In genomic region chr16:28210264-28210663, GRCh38 we compare ENCODE assay signal across 8 cellular contexts. TPM values are rescaled to one million over a fixed set of nuclear protein-coding genes. Genes with fewer than 3 reads are reported as not detected.
DNase-seq lines count a peak whose midpoint lies in the region; ATAC-seq and TF ChIP-seq lines count a peak whose summit lies in the region.

No MANE protein-coding gene starts in this region.

- H3K27ac Mint-ChIP-seq in endodermal cell = no peak overlapping the region
- peak overlapping the region; percentile 2 for H3K27ac Mint-ChIP-seq in progenitor cell of endocrine pancreas

- CTCF ChIA-PET in OCI-LY7 (lab: Charles Lee; ENCODE audit: unreplicated experiment) = no interaction called here

- H3K4me1 Mint-ChIP-seq in endodermal cell (peaks cover 9% of the 10 kb centered on the region), progenitor cell of endocrine pancreas (ENCODE audit: low read depth) (peaks cover 10% of the 10 kb centered on the region)

- TF ChIP-seq POLR2A in testis (IDR thresholded peaks at IDR 0.05) = no peak

- peaks cover 13% of the 10 kb centered on the region for H4K20me1 ChIP-seq in OCI-LY7 (ENCODE audit: insufficient read depth, low read length)

- peak overlapping the region; percentile 84 for H3K4me2 ChIP-seq in OCI-LY7 (ENCODE audit: low read length)

- H3K36me3 Mint-ChIP-seq in endodermal cell (ENCODE audit: low read depth) (peaks cover 15% of the 10 kb centered on the region), progenitor cell of endocrine pancreas (ENCODE audit: insufficient read depth) (peaks cover 5% of the 10 kb centered on the region)

- H3K9me3 Mint-ChIP-seq in endodermal cell = no peaks in the 10 kb centered on the region
- peaks cover 3% of the 10 kb centered on the region for H3K9me3 Mint-ChIP-seq in progenitor cell of endocrine pancreas (ENCODE audit: low read depth)

- POLR2A ChIA-PET in OCI-LY7 (lab: Charles Lee) = interaction anchor here (0.6 to 1.8 kb wide), 6 partner anchors 10 to 69 kb away, joined by 3 to 11 read pairs (median 5); no protein-coding TSS in a partner anchor

- peak overlapping the region; percentile 77; the same call in 1 of the 2 replicates for H3K9ac ChIP-seq in ES-I3 (ENCODE audit: low read depth, low read length)
- H3K9ac ChIP-seq in endodermal cell (ENCODE audit: extremely low read depth, low read length, poor library complexity, severe bottlenecking) = no peak overlapping the region

- H3K27me3 ChIP-seq in endodermal cell (ENCODE audit: control insufficient read depth, insufficient read depth, low read length, poor library complexity, severe bottlenecking) (no peaks in the 10 kb centered on the region), testis (no peaks in the 10 kb centered on the region)

- TSS peak; percentile 42 for BruUV-seq in OCI-LY7 (replicated peaks; lab: Mats Ljungman, UMichigan)

- H3K4me3 ChIP-seq in OCI-LY7 (ENCODE audit: low read depth, low read length, poor library complexity, severe bottlenecking) (peak overlapping the region; percentile 81), endodermal cell (ENCODE audit: low read length) (peak overlapping the region; percentile 90), testis (peak overlapping the region in 1 of 2 donors; percentile 86)

- no peaks in the 10 kb centered on the region for H3K9me2 ChIP-seq in OCI-LY7 (ENCODE audit: insufficient read depth, low read length)

- H3K4me3 Mint-ChIP-seq in endodermal cell (peak overlapping the region; percentile 63), progenitor cell of endocrine pancreas (ENCODE audit: low read depth) (peak overlapping the region; percentile 79)

- H3K27me3 Mint-ChIP-seq in endodermal cell (ENCODE audit: insufficient read depth) (no peaks in the 10 kb centered on the region), progenitor cell of endocrine pancreas (no peaks in the 10 kb centered on the region)

- no peak overlapping the region for H2AFZ ChIP-seq in OCI-LY7 (ENCODE audit: low read length)

- peaks cover 60% of the 10 kb centered on the region for H3K79me2 ChIP-seq in OCI-LY7 (ENCODE audit: insufficient read depth, low read depth, low read length)

- ATAC-seq in GM21447 (IDR thresholded peaks at IDR 0.05; ENCODE audit: unreplicated experiment) = no peak

- TF ChIP-seq CTCF in OCI-LY7 (conservative IDR thresholded peaks at IDR 0.05; ENCODE audit: low read length) (no peak), endodermal cell (conservative IDR thresholded peaks at IDR 0.05) (no peak), progenitor cell of endocrine pancreas (IDR thresholded peaks at IDR 0.05; ENCODE audit: unreplicated experiment) (no peak), testis (IDR thresholded peaks at IDR 0.05) (no peak)

- intact Hi-C loops in OCI-LY7 (cut with micrococcal nuclease; ENCODE audit: unreplicated experiment) (no loop called here), testis (cut with DNase I; ENCODE audit: low total_unique reads) (no loop called here)

- WGBS in endodermal cell (ENCODE audit: insufficient coverage in 1 of 2, insufficient read length in 1 of 2), 2 experiments = 87 to 90% methylated on average over 4 to 5 of the region's 5 CpGs
- 37 to 44% methylated on average over 5 of the region's 5 CpGs for WGBS in testis, 2 donors

- H3K36me3 ChIP-seq in ES-I3 (ENCODE audit: insufficient read depth, low read length) (peaks cover 10% of the 10 kb centered on the region), OCI-LY7 (ENCODE audit: insufficient read depth, low read length) (peaks cover 53% of the 10 kb centered on the region), endodermal cell (ENCODE audit: control insufficient read depth, insufficient read depth, low read length) (peaks cover 30% of the 10 kb centered on the region), testis (ENCODE audit: low read depth, missing control alignments) (no peaks in the 10 kb centered on the region)

- no peaks in the 10 kb centered on the region for H3K9me3 ChIP-seq in ES-I3 (ENCODE audit: control insufficient read depth, insufficient read depth, low read length)
- no peaks in the 10 kb centered on the region for H3K9me3 ChIP-seq in OCI-LY7 (ENCODE audit: low read length)
- no peaks in the 10 kb centered on the region for H3K9me3 ChIP-seq in endodermal cell (ENCODE audit: control insufficient read depth, low read length)
- no peaks in the 10 kb centered on the region for H3K9me3 ChIP-seq in testis

- H3K27ac ChIP-seq in OCI-LY7 (ENCODE audit: low read depth, low read length, poor library complexity, severe bottlenecking) = peak overlapping the region; percentile 53
- no peak overlapping the region for H3K27ac ChIP-seq in endodermal cell (ENCODE audit: low read depth, low read length)
- peak overlapping the region in 1 of 2 donors; percentile 89 for H3K27ac ChIP-seq in testis

- DNase-seq in OCI-LY7 (ENCODE audit: low spot score) (no peak), endodermal cell (no peak), progenitor cell of endocrine pancreas (ENCODE audit: low spot score, unreplicated experiment) (no peak), testis (no peak), NCI-H2171 treated with DMSO at 0.1 percent for 48 hours (lab: John Stamatoyannopoulos, UW) (no peak)
- DNase-seq in NK-92 treated with Interleukin-12 subunit alpha and Interleukin-12 subunit beta, amount 100 ng/mL, for 24 hours (lab: John Stamatoyannopoulos, UW) = no peak

- H3K4me1 ChIP-seq in ES-I3 (ENCODE audit: insufficient read depth, low read length) = peaks cover 11% of the 10 kb centered on the region
- H3K4me1 ChIP-seq in OCI-LY7 (ENCODE audit: insufficient read depth, low read length, poor library complexity, severe bottlenecking) = peaks cover 25% of the 10 kb centered on the region
- H3K4me1 ChIP-seq in endodermal cell (ENCODE audit: control insufficient read depth, insufficient read depth, low read length) = peaks cover 7% of the 10 kb centered on the region
- H3K4me1 ChIP-seq in testis = peaks cover 13% of the 10 kb centered on the region

RNA-seq across cellular contexts. Expression of gene XPO6, which starts 1.5 kb away (rescaled TPM):
- 110 and 130 TPM in 2 replicates for total RNA-seq in OCI-LY7 (2014; rRNA removed; shearing (Covaris generic))
- total RNA-seq in OCI-LY7 (2022) (167 and 186 TPM in 2 replicates), endodermal cell (10 to 100 TPM; 84.7 to 92.4 TPM), progenitor cell of endocrine pancreas (82.9 and 87.5 TPM in 2 replicates), testis (100 to 1,000 TPM; 238 to 283 TPM)
- polyA plus RNA-seq in endodermal cell (2013, experiment 1 of 2) = 79.6 TPM
- polyA plus RNA-seq in endodermal cell (2013, experiment 2 of 2) = 78.4 TPM
- polyA plus RNA-seq in testis (ENCODE audit: insufficient read depth, low read depth, low replicate concordance) = 216 TPM
